ENCODE assay signal across 10 cellular contexts in genomic region chr11:76615950-76616349, GRCh38. TPM values are rescaled to one million over a fixed set of nuclear protein-coding genes. Genes with fewer than 3 reads are reported as not detected.
DNase-seq lines count a peak whose midpoint lies in the region; ATAC-seq, FAIRE-seq and TF ChIP-seq lines count a peak whose summit lies in the region.
"Had no signal": no experiment of that assay in that cellular context is flagged by ENCODE, and none has a peak within 500 bp of the region (broad histone marks: within the 10 kb centered on the region; RNA-seq: fewer than 3 reads in every experiment).

No MANE protein-coding gene starts in this region.

- no peak overlapping the region for H3K4me2 ChIP-seq in astrocyte (ENCODE audit: low read length)
- H3K4me2 ChIP-seq: KMS-11 had no signal

- no peak overlapping the region for H3K4me3 ChIP-seq in astrocyte (ENCODE audit: insufficient read depth, low read depth, low read length)
- no peak overlapping the region for H3K4me3 ChIP-seq in skeletal muscle tissue (ENCODE audit: low read length in 3 of 3)

- H3K27ac Mint-ChIP-seq in astrocyte (ENCODE audit: unreplicated experiment), result no peak overlapping the region

- H3K27ac ChIP-seq in astrocyte (ENCODE audit: low read depth, low read length), result no peak overlapping the region
- peak overlapping the region; percentile 75 for H3K27ac ChIP-seq in skeletal muscle tissue (ENCODE audit: low read depth, low read length)
- H3K27ac ChIP-seq: KMS-11 had no signal

- H3K9me3 Mint-ChIP-seq in astrocyte (ENCODE audit: unreplicated experiment), result peaks cover 11% of the 10 kb centered on the region

- H3K27me3 ChIP-seq in astrocyte (ENCODE audit: insufficient read depth, low read length) (no peaks in the 10 kb centered on the region), skeletal muscle tissue (ENCODE audit: control insufficient read depth in 3 of 3, insufficient read depth in 3 of 3, low read length in 3 of 3) (no peaks in the 10 kb centered on the region)

- no peaks in the 10 kb centered on the region for H3K9me3 ChIP-seq in astrocyte (ENCODE audit: insufficient read depth, low read depth, low read length)
- H3K9me3 ChIP-seq in skeletal muscle tissue (ENCODE audit: control insufficient read depth in 3 of 3, low read length in 3 of 3), result peaks cover 0 to 2% (median 0%) of the 10 kb centered on the region in 3 donors

- peaks cover 5% of the 10 kb centered on the region for H3K4me1 Mint-ChIP-seq in astrocyte (ENCODE audit: low read depth, unreplicated experiment)

- H3K36me3 ChIP-seq in astrocyte (ENCODE audit: insufficient read depth, low read length) (no peaks in the 10 kb centered on the region), skeletal muscle tissue (ENCODE audit: control insufficient read depth in 3 of 3, insufficient read depth in 3 of 3, low read length in 3 of 3) (no peaks in the 10 kb centered on the region)

- H3K27me3 Mint-ChIP-seq in astrocyte (ENCODE audit: low read depth, unreplicated experiment), result peaks cover 20% of the 10 kb centered on the region

- no peaks in the 10 kb centered on the region for H3K36me3 Mint-ChIP-seq in astrocyte (ENCODE audit: low read depth, unreplicated experiment)

- FAIRE-seq in astrocyte (lab: Jason Lieb, UNC), result no peak
- FAIRE-seq: small intestine had no signal

- H3K4me3 Mint-ChIP-seq in astrocyte (ENCODE audit: unreplicated experiment), result no peak overlapping the region

- peak overlapping the region; percentile 13 for H2AFZ ChIP-seq in astrocyte (ENCODE audit: low read depth, low read length)

- no peaks in the 10 kb centered on the region for H4K20me1 ChIP-seq in astrocyte (ENCODE audit: insufficient read depth, low read length)

- no peak for TF ChIP-seq CTCF in astrocyte (IDR thresholded peaks at IDR 0.05; ENCODE audit: insufficient read depth, low read depth, low read length)

- H3K79me2 ChIP-seq in astrocyte (ENCODE audit: insufficient read depth, low read length), result no peaks in the 10 kb centered on the region

- peak; percentile 60 to 80 for ATAC-seq in left cardiac atrium
- no peak for ATAC-seq in HG03521 (IDR thresholded peaks at IDR 0.05; ENCODE audit: unreplicated experiment)

- H3K4me1 ChIP-seq in astrocyte (ENCODE audit: insufficient read depth, low read length) (peaks cover 15% of the 10 kb centered on the region), skeletal muscle tissue (ENCODE audit: control insufficient read depth in 3 of 3, insufficient read depth in 3 of 3, low read length in 3 of 3) (peaks cover 16 to 36% (median 30%) of the 10 kb centered on the region in 3 donors)

- DNase-seq in GOT3 (lab: John Stamatoyannopoulos, UW) (peak; percentile 8), astrocyte (ENCODE audit: low read depth) (peak; percentile 45), left cardiac atrium (peak; percentile 91), iPS-NIHi11 (ENCODE audit: low spot score) (no peak), NCI-H187 (lab: John Stamatoyannopoulos, UW) (no peak)
- no peak for DNase-seq in activated naive CD4-positive, alpha-beta T cell (lab: John Stamatoyannopoulos, UW)
- DNase-seq: small intestine had no signal

- intact Hi-C loops in left cardiac atrium (cut with DNase I), result loop anchor here in 1 of 2 donors (10.0 kb wide), 1 partner anchor 49 kb away; no protein-coding TSS in a partner anchor

- H3K9ac ChIP-seq in astrocyte (ENCODE audit: low read length), result no peak overlapping the region
- no peak overlapping the region for H3K9ac ChIP-seq in skeletal muscle tissue (ENCODE audit: low read depth in 1 of 3, low read length in 3 of 3)
- H3K9ac ChIP-seq: KMS-11 had no signal

RNA-seq across cellular contexts. Expression of gene LRRC32, which starts 54.6 kb away (rescaled TPM):
- total RNA-seq in astrocyte (24.4 and 43.7 TPM in 2 replicates), left cardiac atrium (10 to 100 TPM; 43.8 to 88.2 TPM), skeletal muscle tissue (6.3 TPM)

Comparison
In these comparisons a context has a peak if more than half of its experiments do, and no peak if none do; other contexts are left out.
1. DNase-seq: peak in GOT3 (single experiment), astrocyte (single experiment) and left cardiac atrium (single experiment); none in activated naive CD4-positive, alpha-beta T cell (0 of 4), iPS-NIHi11 (single experiment) and NCI-H187 (0 of 2).